ENCODE assay signal across 8 cellular contexts in the genomic region with DNA sequence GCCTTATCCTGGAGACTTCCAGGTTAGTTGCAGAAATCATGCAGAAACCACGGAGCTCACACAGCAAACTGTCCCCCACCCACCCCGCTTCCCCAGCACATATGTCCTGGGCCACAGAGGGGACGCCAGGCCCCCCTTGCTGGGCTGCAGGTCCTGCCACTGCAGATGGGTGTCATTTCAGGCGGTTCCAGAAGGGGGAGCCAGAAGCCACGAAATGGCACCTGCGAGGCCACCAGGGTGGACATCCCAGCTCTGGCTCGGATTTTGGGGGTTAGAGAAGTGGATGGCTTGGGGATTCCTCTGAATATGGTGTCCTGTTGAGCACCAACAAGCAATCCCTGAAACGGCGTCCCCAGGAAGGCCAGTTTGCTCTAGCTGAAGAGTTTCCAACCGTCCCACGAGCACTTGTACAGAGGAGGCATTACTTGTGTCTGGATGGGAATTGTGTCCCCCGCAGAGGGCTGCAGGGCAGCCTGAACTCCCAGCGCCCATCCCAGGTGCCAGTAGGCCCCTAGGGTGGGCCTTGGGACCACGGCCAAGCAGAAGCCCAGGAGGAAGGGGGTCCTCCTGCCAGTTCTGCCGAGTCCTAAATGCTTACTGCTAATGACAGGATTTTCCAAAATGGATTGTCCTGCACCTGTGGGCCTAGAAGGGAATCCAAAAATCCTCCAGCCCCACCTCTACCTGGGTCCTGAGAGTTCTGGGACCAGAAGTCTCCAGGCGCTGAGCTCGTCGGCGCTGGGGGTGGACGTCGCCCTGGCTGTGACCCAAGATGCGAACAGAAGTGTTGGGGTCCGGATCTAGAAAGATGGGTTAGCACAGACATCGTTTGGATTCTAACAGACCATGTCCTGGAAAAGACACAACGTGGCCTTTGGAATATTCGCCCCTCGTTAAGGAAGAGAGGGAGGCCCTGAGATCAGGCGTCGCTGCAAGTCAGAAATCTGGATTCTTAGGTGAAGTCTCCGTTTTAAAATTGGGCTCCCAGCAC. TPM values are rescaled to one million over a fixed set of nuclear protein-coding genes. Genes with fewer than 3 reads are reported as not detected.
DNase-seq lines count a peak whose midpoint lies in the region; ATAC-seq, FAIRE-seq and TF ChIP-seq lines count a peak whose summit lies in the region.

No MANE protein-coding gene starts in this region.

- H3K27me3 ChIP-seq in GM12878 (replicated peaks in 1 of 2; ENCODE audit: control insufficient read depth in 2 of 2, insufficient read depth in 2 of 2, low read length in 1 of 2): no peaks in the 10 kb centered on the region

- peak; percentile 91 to 92 (median 91) for TF ChIP-seq CTCF in GM12878 (IDR thresholded peaks at IDR 0.05 in 2 of 3, conservative IDR thresholded peaks at IDR 0.05 in 1 of 3; ENCODE audit: control insufficient read depth in 2 of 3, extremely low read depth in 1 of 3, insufficient read depth in 1 of 3, low read depth in 3 of 3, low read length in 3 of 3)

- H3K27ac ChIP-seq in GM12878 (ENCODE audit: control insufficient read depth, insufficient read depth): no peak overlapping the region

- CTCF ChIA-PET in GM12878 (lab: Yijun Ruan, JAX): interaction anchor here (0.7 to 6.4 kb wide), 15 partner anchors 10 to 654 kb away, joined by 3 to 48 read pairs (median 4); no protein-coding TSS in a partner anchor

- 52% methylated on average over 30 of the region's 30 CpGs for WGBS in GM12878 (ENCODE audit: insufficient coverage, insufficient replicate concordance, low lambda C conversion rate, missing lambda C conversion rate)

- H3K79me2 ChIP-seq in GM12878 (ENCODE audit: control insufficient read depth, insufficient read depth, low read length): no peaks in the 10 kb centered on the region

- POLR2A ChIA-PET in GM12878 (lab: Charles Lee): interaction anchor here (1.6 kb wide), 1 partner anchor 146 kb away, joined by 3 read pairs; no protein-coding TSS in a partner anchor

- peaks cover 0 to 6% of the 10 kb centered on the region in 2 experiments; a peak in 2 of 4 replicates for H3K36me3 ChIP-seq in GM12878 (ENCODE audit: control insufficient read depth in 2 of 2, insufficient read depth in 2 of 2, low read length in 1 of 2)

- H4K20me1 ChIP-seq in GM12878 (ENCODE audit: control insufficient read depth, insufficient read depth): no peaks in the 10 kb centered on the region

- DNase-seq in NCI-H2081 (lab: John Stamatoyannopoulos, UW) (peak; percentile 20 to 44), NCI-H2081 treated with DMSO at 0.1 percent for 48 hours (lab: John Stamatoyannopoulos, UW) (no peak), T-helper 1 cell (peak in 3 of 5 donors; percentile 53 to 67 (median 58)), GM12878 (ENCODE audit: low read depth, low spot score) (no peak), inferior parietal cortex (ENCODE audit: extremely low spot score) (peak; percentile 75)
- peak; percentile 59 for DNase-seq in stimulated activated CD4-positive, alpha-beta T cell treated with anti-CD3 and anti-CD28 coated beads, Interleukin-2, amount 100 ng/mL, for 4 hours (ENCODE audit: low read depth)

- SMC1A ChIA-PET in GM12878 (lab: Charles Lee; ENCODE audit: uncharacterized antibody, unreplicated experiment): interaction anchor here (0.7 to 3.0 kb wide), 6 partner anchors 10 to 266 kb away, joined by 3 to 14 read pairs (median 5); no protein-coding TSS in a partner anchor

- BruUV-seq in GM12878 (replicated peaks; lab: Mats Ljungman, UMichigan): no TSS peak

- no peak for FAIRE-seq in GM12878 (lab: Jason Lieb, UNC)

- in situ Hi-C loops in GM12878 (cut with MboI): no loop called here

- H3K9me3 ChIP-seq in GM12878 (replicated peaks; ENCODE audit: control insufficient read depth, insufficient read depth, low read length): no peaks in the 10 kb centered on the region

- RAD21 ChIA-PET in GM12878 (lab: Charles Lee; ENCODE audit: unreplicated experiment): interaction anchor here (0.7 to 4.0 kb wide), 9 partner anchors 10 to 573 kb away, joined by 3 to 28 read pairs (median 4); no protein-coding TSS in a partner anchor

- H3K4me1 ChIP-seq in GM12878 (ENCODE audit: control insufficient read depth, insufficient read depth, low read length): no peaks in the 10 kb centered on the region

- TF ChIP-seq EP300 in GM12878 (IDR thresholded peaks at IDR 0.05; ENCODE audit: borderline replicate concordance in 1 of 2, control insufficient read depth in 1 of 2, low read depth in 2 of 2, low read length in 2 of 2): no peak

- peak; percentile 99 for TF ChIP-seq RAD21 in GM12878 (IDR thresholded peaks at IDR 0.05; ENCODE audit: insufficient read depth, low read depth, low read length)

- no peak overlapping the region for H2AFZ ChIP-seq in GM12878 (ENCODE audit: control insufficient read depth, low read depth, low read length)

- H3K4me3 ChIP-seq in GM12878: no peak overlapping the region

- peak; percentile 45 for ATAC-seq in HG03342 (IDR thresholded peaks at IDR 0.05; ENCODE audit: unreplicated experiment)
- peak; percentile 79 for ATAC-seq in GM12878
- no peak for ATAC-seq in HG03520 (IDR thresholded peaks at IDR 0.05; ENCODE audit: unreplicated experiment)

- no peak overlapping the region for H3K9ac ChIP-seq in GM12878 (ENCODE audit: control insufficient read depth, insufficient read depth, low read length)

- H3K4me2 ChIP-seq in GM12878 (ENCODE audit: control insufficient read depth, insufficient read depth): no peak overlapping the region

- intact Hi-C loops in GM12878 (cut with micrococcal nuclease; ENCODE audit: unreplicated experiment): loop anchor here (1.0 kb wide), 1 partner anchor 147 kb away; no protein-coding TSS in a partner anchor

- no peak for TF ChIP-seq POLR2A in GM12878 (IDR thresholded peaks at IDR 0.05; ENCODE audit: low read depth, low read length)

TF ChIP-seq in GM12878, 131 proteins besides CTCF, POLR2A, EP300 and RAD21 (continues in another document):
- TF ChIP-seq, protein P1, sequence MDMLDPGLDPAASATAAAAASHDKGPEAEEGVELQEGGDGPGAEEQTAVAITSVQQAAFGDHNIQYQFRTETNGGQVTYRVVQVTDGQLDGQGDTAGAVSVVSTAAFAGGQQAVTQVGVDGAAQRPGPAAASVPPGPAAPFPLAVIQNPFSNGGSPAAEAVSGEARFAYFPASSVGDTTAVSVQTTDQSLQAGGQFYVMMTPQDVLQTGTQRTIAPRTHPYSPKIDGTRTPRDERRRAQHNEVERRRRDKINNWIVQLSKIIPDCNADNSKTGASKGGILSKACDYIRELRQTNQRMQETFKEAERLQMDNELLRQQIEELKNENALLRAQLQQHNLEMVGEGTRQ (IDR thresholded peaks at IDR 0.05; ENCODE audit: borderline replicate concordance, low read depth, low read length): no peak
- TF ChIP-seq, protein P2, sequence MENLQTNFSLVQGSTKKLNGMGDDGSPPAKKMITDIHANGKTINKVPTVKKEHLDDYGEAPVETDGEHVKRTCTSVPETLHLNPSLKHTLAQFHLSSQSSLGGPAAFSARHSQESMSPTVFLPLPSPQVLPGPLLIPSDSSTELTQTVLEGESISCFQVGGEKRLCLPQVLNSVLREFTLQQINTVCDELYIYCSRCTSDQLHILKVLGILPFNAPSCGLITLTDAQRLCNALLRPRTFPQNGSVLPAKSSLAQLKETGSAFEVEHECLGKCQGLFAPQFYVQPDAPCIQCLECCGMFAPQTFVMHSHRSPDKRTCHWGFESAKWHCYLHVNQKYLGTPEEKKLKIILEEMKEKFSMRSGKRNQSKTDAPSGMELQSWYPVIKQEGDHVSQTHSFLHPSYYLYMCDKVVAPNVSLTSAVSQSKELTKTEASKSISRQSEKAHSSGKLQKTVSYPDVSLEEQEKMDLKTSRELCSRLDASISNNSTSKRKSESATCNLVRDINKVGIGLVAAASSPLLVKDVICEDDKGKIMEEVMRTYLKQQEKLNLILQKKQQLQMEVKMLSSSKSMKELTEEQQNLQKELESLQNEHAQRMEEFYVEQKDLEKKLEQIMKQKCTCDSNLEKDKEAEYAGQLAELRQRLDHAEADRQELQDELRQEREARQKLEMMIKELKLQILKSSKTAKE (IDR thresholded peaks at IDR 0.05; ENCODE audit: low read depth, poor library complexity, severe bottlenecking): no peak
- TF ChIP-seq SUPT20H (IDR thresholded peaks at IDR 0.05; ENCODE audit: borderline replicate concordance, control insufficient read depth, low read depth, low read length) (no peak), MXI1 (IDR thresholded peaks at IDR 0.05; ENCODE audit: low read depth, low read length) (no peak), YBX1 (IDR thresholded peaks at IDR 0.05) (no peak), IKZF2 (IDR thresholded peaks at IDR 0.05) (no peak), KDM1A (IDR thresholded peaks at IDR 0.05; ENCODE audit: borderline replicate concordance) (no peak), TCF7 (IDR thresholded peaks at IDR 0.05; ENCODE audit: borderline replicate concordance) (no peak)
- TF ChIP-seq, protein P3, sequence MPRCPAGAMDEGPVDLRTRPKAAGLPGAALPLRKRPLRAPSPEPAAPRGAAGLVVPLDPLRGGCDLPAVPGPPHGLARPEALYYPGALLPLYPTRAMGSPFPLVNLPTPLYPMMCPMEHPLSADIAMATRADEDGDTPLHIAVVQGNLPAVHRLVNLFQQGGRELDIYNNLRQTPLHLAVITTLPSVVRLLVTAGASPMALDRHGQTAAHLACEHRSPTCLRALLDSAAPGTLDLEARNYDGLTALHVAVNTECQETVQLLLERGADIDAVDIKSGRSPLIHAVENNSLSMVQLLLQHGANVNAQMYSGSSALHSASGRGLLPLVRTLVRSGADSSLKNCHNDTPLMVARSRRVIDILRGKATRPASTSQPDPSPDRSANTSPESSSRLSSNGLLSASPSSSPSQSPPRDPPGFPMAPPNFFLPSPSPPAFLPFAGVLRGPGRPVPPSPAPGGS (IDR thresholded peaks at IDR 0.05; ENCODE audit: borderline replicate concordance, insufficient read depth, low read depth, low read length, poor library complexity, severe bottlenecking): peak; percentile 9

RNA-seq across cellular contexts. Expression of gene NFATC1, which starts 14.6 kb away (rescaled TPM):
- 57.2 and 65.1 TPM in 2 replicates for total RNA-seq in GM12878 (2013; cell fraction: nucleolus; rRNA removed)
- total RNA-seq in GM12878 (2014; rRNA removed): 6.4 and 6.7 TPM in 2 replicates
- 2.4 and 3.6 TPM in 2 replicates for total RNA-seq in GM12878 (2014; rRNA removed; fragmentation: Illumina TruSeq; extraction: Trizol)
- total RNA-seq in GM12878 (2021): 17.5 and 20.8 TPM in 2 replicates
- 9.8 TPM for polyA plus RNA-seq in GM12878 (2011; ENCODE audit: low read depth)
- polyA plus RNA-seq in GM12878 (2011; rRNA removed): 0.99 and 2.9 TPM in 2 replicates
- polyA plus RNA-seq in GM12878 (2011; cell fraction: cytosol; rRNA removed): 3.3 and 4.5 TPM in 2 replicates
- polyA plus RNA-seq in GM12878 (2011; cell fraction: nucleus; rRNA removed): 10.7 and 13.4 TPM in 2 replicates
- 14.9 and 19.6 TPM in 2 replicates for polyA plus RNA-seq in GM12878 (2012)
- 3.1 and 4.7 TPM in 2 replicates for polyA plus RNA-seq in GM12878 (2014; fragmentation: Illumina TruSeq; extraction: Trizol)
- 1 to 10 TPM in 1 of 2 experiments, under 1 TPM in 1; 0.84 to 2.6 TPM for polyA plus RNA-seq in GM12878 (2014; fragmentation: Nextera tagmentation; extraction: Ambion mirVana)
- polyA plus RNA-seq in GM12878 (2014; rRNA removed): 8.4 and 9.9 TPM in 2 replicates
- polyA plus RNA-seq in GM12878 (2016; fragmentation: Nextera tagmentation; extraction: Ambion mirVana): 1 to 10 TPM; 5.4 to 6.8 TPM
- 3.4 and 7.4 TPM in 2 replicates for polyA minus RNA-seq in GM12878 (2011; rRNA and poly(A)+ RNA removed)
- 7.1 TPM in 2 replicates for polyA minus RNA-seq in GM12878 (2011; cell fraction: cytosol; rRNA and poly(A)+ RNA removed)
- polyA minus RNA-seq in GM12878 (2011; cell fraction: nucleus; rRNA and poly(A)+ RNA removed): 10.3 and 14.7 TPM in 2 replicates

Comparison
In these comparisons a context has a peak if more than half of its experiments do, and no peak if none do; other contexts are left out.
1. DNase-seq: peak in NCI-H2081 (2 of 2), T-helper 1 cell (3 of 5), inferior parietal cortex (single experiment) and stimulated activated CD4-positive, alpha-beta T cell treated with anti-CD3 and anti-CD28 coated beads, Interleukin-2, amount 100 ng/mL, for 4 hours (single experiment); none in NCI-H2081 treated with DMSO at 0.1 percent for 48 hours (single experiment) and GM12878 (single experiment).